Comparison of ENCODE assay signal across 9 cellular contexts in the genomic region with DNA sequence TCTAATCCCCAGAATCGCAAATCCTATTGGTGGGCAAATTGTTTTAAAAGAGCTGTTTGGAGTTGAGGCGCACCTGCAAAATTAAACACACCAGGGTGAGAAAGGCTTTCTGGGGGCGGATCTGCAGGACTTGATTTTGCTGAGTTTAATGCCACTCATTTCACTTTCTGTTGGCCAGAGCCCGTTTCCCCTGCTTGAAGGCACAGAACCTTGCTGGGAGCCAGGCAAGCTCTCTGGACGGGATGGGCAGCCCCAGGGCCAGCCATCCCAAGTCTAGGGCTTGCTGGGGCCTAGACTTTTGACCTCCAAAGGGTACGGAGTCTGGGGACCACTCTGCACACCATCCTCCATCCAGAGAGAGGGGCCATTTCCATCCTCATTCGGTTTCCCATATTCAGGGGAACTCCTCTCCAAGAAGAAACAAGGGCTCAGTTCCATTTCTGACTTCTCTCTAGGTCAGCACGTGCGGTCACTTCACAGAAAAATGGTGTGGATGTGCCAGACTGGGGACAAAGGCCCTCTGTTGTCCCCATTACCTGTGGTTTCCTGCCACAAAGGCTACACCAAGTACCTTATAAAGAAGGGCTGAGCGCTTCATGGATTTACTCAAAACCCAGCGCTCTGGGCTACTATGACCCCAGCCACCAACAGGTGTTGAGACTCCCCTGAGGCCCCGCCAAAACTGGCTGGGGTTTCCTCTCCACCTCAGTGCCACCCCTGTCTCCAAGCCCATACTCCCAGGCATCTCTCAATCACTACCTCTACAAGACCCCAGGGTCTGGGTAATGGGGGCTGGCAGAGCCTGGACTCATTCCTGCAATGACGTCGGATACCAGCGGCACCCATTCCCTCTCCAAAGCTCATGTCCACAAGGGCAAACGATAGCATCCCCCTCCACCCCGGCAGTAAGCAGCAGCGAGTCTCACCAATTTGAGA.
DNase-seq lines count a peak whose midpoint lies in the region; ATAC-seq and TF ChIP-seq lines count a peak whose summit lies in the region.
"Had no signal": no experiment of that assay in that cellular context is flagged by ENCODE, and none has a peak within 500 bp of the region (broad histone marks: within the 10 kb centered on the region; RNA-seq: fewer than 3 reads in every experiment).

No MANE protein-coding gene starts in this region.

- H4K20me1 ChIP-seq in OCI-LY7 (ENCODE audit: insufficient read depth, low read length), result no peaks in the 10 kb centered on the region

- H3K27ac ChIP-seq in OCI-LY7 (ENCODE audit: low read depth, low read length, poor library complexity, severe bottlenecking), result peak overlapping the region; percentile 85
- peak overlapping the region; percentile 100 for H3K27ac ChIP-seq in left ventricle myocardium inferior (replicated peaks)
- peak overlapping the region; percentile 14 for H3K27ac ChIP-seq in temporal lobe (ENCODE audit: low read depth, low read length)

- H3K27ac Mint-ChIP-seq in activated CD4-positive, alpha-beta T cell treated with anti-CD3 and anti-CD28 coated beads for 36 hours, result peak overlapping the region; percentile 94

- no peak overlapping the region for H3K4me3 Mint-ChIP-seq in activated CD4-positive, alpha-beta T cell treated with anti-CD3 and anti-CD28 coated beads for 36 hours

- CTCF ChIA-PET in activated CD4-positive, alpha-beta T cell treated with anti-CD3 and anti-CD28 coated beads for 36 hours (lab: Charles Lee), result interaction anchor here (0.7 to 2.4 kb wide), 14 partner anchors 8 to 277 kb away, joined by 3 to 12 read pairs (median 4); no protein-coding TSS in a partner anchor
- CTCF ChIA-PET in OCI-LY7 (lab: Charles Lee; ENCODE audit: unreplicated experiment), result no interaction called here

- intact Hi-C loops in activated CD4-positive, alpha-beta T cell treated with anti-CD3 and anti-CD28 coated beads for 36 hours (cut with DNase I, micrococcal nuclease), result loop anchor here (2.0 to 10.0 kb wide), 4 partner anchors 155 to 1767 kb away; no protein-coding TSS in a partner anchor
- intact Hi-C loops in OCI-LY7 (cut with micrococcal nuclease; ENCODE audit: unreplicated experiment) (loop anchor here (1.0 to 5.0 kb wide), 5 partner anchors 17 to 235 kb away; a partner anchor contains a TSS), left ventricle myocardium inferior (cut with micrococcal nuclease) (no loop called here)

- POLR2A ChIA-PET in activated CD4-positive, alpha-beta T cell treated with anti-CD3 and anti-CD28 coated beads for 36 hours (lab: Charles Lee), result interaction anchor here (0.6 to 6.5 kb wide), 15 partner anchors 13 to 237 kb away, joined by 3 to 69 read pairs (median 7); no protein-coding TSS in a partner anchor
- POLR2A ChIA-PET in OCI-LY7 (lab: Charles Lee), result interaction anchor here (0.6 to 1.9 kb wide), 8 partner anchors 9 to 991 kb away, joined by 3 to 19 read pairs (median 3); no protein-coding TSS in a partner anchor

- H3K4me1 ChIP-seq in OCI-LY7 (ENCODE audit: insufficient read depth, low read length, poor library complexity, severe bottlenecking) (peaks cover 44% of the 10 kb centered on the region), left ventricle myocardium inferior (peaks cover 64% of the 10 kb centered on the region)

- H3K9me3 ChIP-seq in OCI-LY7 (ENCODE audit: low read length) (no peaks in the 10 kb centered on the region), left ventricle myocardium inferior (replicated peaks) (peaks cover 4% of the 10 kb centered on the region)
- H3K9me3 ChIP-seq: BE2C had no signal

- peak overlapping the region; percentile 40; the same call in 1 of the 2 replicates for H2AFZ ChIP-seq in OCI-LY7 (ENCODE audit: low read length)

- H3K9me3 Mint-ChIP-seq in activated CD4-positive, alpha-beta T cell treated with anti-CD3 and anti-CD28 coated beads for 36 hours (ENCODE audit: low read depth), result peaks cover 17% of the 10 kb centered on the region

- TF ChIP-seq CTCF in OCI-LY7 (conservative IDR thresholded peaks at IDR 0.05; ENCODE audit: low read length) (no peak), left ventricle myocardium inferior (IDR thresholded peaks at IDR 0.05; ENCODE audit: borderline replicate concordance) (no peak)

- no TSS peak for BruUV-seq in OCI-LY7 (replicated peaks; lab: Mats Ljungman, UMichigan)

- peaks cover 68% of the 10 kb centered on the region for H3K4me1 Mint-ChIP-seq in activated CD4-positive, alpha-beta T cell treated with anti-CD3 and anti-CD28 coated beads for 36 hours

- no peak for ATAC-seq in activated CD4-positive, alpha-beta T cell treated with anti-CD3 and anti-CD28 coated beads for 36 hours

- DNase-seq in activated CD4-positive, alpha-beta T cell treated with anti-CD3 and anti-CD28 coated beads for 36 hours, result no peak
- no peak for DNase-seq in activated CD4-positive, alpha-beta T cell treated with anti-CD3 and anti-CD28 coated beads, Interleukin-2, amount 50 U/mL, for 48 hours
- DNase-seq in OCI-LY7 (ENCODE audit: low spot score), result peak; percentile 89
- no peak for DNase-seq in left ventricle myocardium inferior
- DNase-seq in mesenteric fat pad (ENCODE audit: low spot score), result no peak
- no peak for DNase-seq in COLO829 (ENCODE audit: low spot score)
- no peak for DNase-seq in SIG-M5 (lab: John Stamatoyannopoulos, UW)
- DNase-seq: BE2C had no signal

- H3K9me2 ChIP-seq in OCI-LY7 (ENCODE audit: insufficient read depth, low read length), result no peaks in the 10 kb centered on the region

- peak overlapping the region; percentile 34 for H3K4me3 ChIP-seq in OCI-LY7 (ENCODE audit: low read depth, low read length, poor library complexity, severe bottlenecking)
- peak overlapping the region; percentile 67 for H3K4me3 ChIP-seq in left ventricle myocardium inferior

- no peaks in the 10 kb centered on the region for H3K27me3 ChIP-seq in left ventricle myocardium inferior (ENCODE audit: low read depth)
- H3K27me3 ChIP-seq: BE2C had no signal

- peak overlapping the region; percentile 61 for H3K4me2 ChIP-seq in OCI-LY7 (ENCODE audit: low read length)

- peaks cover 39% of the 10 kb centered on the region for H3K36me3 Mint-ChIP-seq in activated CD4-positive, alpha-beta T cell treated with anti-CD3 and anti-CD28 coated beads for 36 hours (ENCODE audit: low read depth)

- no peaks in the 10 kb centered on the region for H3K79me2 ChIP-seq in OCI-LY7 (ENCODE audit: insufficient read depth, low read depth, low read length)

- no peaks in the 10 kb centered on the region; the same call in 1 of the 2 replicates for H3K36me3 ChIP-seq in OCI-LY7 (ENCODE audit: insufficient read depth, low read length)
- no peaks in the 10 kb centered on the region for H3K36me3 ChIP-seq in left ventricle myocardium inferior
- H3K36me3 ChIP-seq: BE2C had no signal

- no peaks in the 10 kb centered on the region for H3K27me3 Mint-ChIP-seq in activated CD4-positive, alpha-beta T cell treated with anti-CD3 and anti-CD28 coated beads for 36 hours

Comparison
In these comparisons a context has a peak if more than half of its experiments do, and no peak if none do; other contexts are left out.
1. H3K27ac ChIP-seq: peak in every context shown above with its lines; median percentile 100 in left ventricle myocardium inferior; 85 in OCI-LY7; 14 in temporal lobe.